Comparison of ENCODE assay signal across 18 cellular contexts in the genomic region with DNA sequence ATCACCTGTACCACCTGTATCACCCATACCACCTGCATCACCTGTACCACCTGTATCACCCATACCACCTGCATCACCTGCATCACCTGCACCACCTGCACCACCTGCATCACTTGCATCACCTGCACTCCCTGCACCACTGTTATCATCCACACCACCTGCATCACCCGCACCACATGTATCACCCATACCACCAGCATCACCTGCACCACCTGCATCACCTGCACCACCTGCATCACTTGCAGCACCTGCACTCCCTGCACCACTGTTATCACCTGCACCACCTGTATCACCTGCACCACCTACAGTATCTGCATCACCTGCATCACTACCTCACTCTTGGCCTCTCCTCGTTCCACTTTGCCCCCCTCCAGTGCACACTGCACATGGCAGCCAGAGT.
"Had no signal": no experiment of that assay in that cellular context is flagged by ENCODE, and none has a peak within 500 bp of the region (broad histone marks: within the 10 kb centered on the region; RNA-seq: fewer than 3 reads in every experiment).

No MANE protein-coding gene starts in this region.

- H3K36me3 ChIP-seq: right lobe of liver, suprapubic skin, thyroid gland, upper lobe of left lung, vagina had no signal

- FAIRE-seq: colon had no signal

- H3K27me3 ChIP-seq: right lobe of liver, suprapubic skin, thyroid gland, upper lobe of left lung, vagina had no signal

- H3K79me2 ChIP-seq: hepatocyte had no signal

- H3K4me3 ChIP-seq: hepatocyte, psoas muscle, right lobe of liver, suprapubic skin, thyroid gland, upper lobe of left lung, vagina had no signal

- H3K27ac ChIP-seq: hepatocyte, psoas muscle, right lobe of liver, suprapubic skin, thyroid gland, upper lobe of left lung, vagina had no signal

- H2AFZ ChIP-seq: hepatocyte had no signal

- H3K9me3 ChIP-seq: psoas muscle, right lobe of liver, suprapubic skin, thyroid gland, upper lobe of left lung, vagina had no signal

- ATAC-seq: effector memory CD8-positive, alpha-beta T cell; natural killer cell; psoas muscle; right lobe of liver; stimulated activated effector memory CD8-positive, alpha-beta T cell treated with anti-CD3 and anti-CD28 coated beads, Interleukin-12 subunit alpha, Interleukin-12 subunit beta, amount 100 ng/mL, for 72 hours; stimulated activated naive CD8-positive, alpha-beta T cell treated with anti-CD3 and anti-CD28 coated beads, Interleukin-15, Interleukin-2, amounts not matched to agents 100 U/mL and 50 U/mL, for 24 hours had no signal

- H3K4me1 ChIP-seq: psoas muscle, right lobe of liver, thyroid gland, vagina had no signal

- DNase-seq: effector memory CD8-positive, alpha-beta T cell; foreskin melanocyte; head of caudate nucleus; mammary epithelial cell; natural killer cell; psoas muscle; retina; right lobe of liver; stimulated activated CD4-positive, alpha-beta T cell treated with anti-CD3 and anti-CD28 coated beads, Interleukin-4, amount 100 ng/mL, for 1 hour; stimulated activated CD8-positive, alpha-beta memory T cell treated with anti-CD3 and anti-CD28 coated beads, Interleukin-4, amount 100 ng/mL, for 48 hours; stimulated activated naive CD8-positive, alpha-beta T cell treated with anti-CD3 and anti-CD28 coated beads, Interleukin-15, Interleukin-2, amounts not matched to agents 100 U/mL and 50 U/mL, for 24 hours; thyroid gland; upper lobe of left lung had no signal

- H3K4me2 ChIP-seq: hepatocyte had no signal
